ENCODE assay signal across 21 cellular contexts in the genomic region with DNA sequence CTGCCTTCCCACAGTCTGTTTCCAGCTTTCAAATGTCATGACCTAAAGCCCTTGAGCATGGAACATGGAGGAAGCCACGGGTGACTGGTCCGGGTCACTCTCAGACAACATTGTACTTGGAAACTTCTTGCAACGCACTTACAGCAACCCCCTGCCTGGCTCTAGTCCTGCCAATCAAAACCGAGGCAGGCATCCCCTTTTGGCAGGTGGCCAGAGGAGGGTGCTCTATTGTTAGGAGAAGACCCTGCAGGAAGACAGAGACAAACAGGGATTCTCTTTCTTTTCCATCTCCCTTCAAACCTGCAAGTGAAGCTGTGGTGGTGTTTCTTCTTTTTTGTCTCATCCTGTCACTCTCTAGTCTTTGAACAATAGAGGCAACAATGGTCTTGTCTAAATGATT.
A peak's percentile ranks its signal among the peaks of the same experiment; 100 is the strongest.
DNase-seq lines count a peak whose midpoint lies in the region; ATAC-seq and TF ChIP-seq lines count a peak whose summit lies in the region.
"Had no signal": no experiment of that assay in that cellular context is flagged by ENCODE, and none has a peak within 500 bp of the region (broad histone marks: within the 10 kb centered on the region; RNA-seq: fewer than 3 reads in every experiment).

No MANE protein-coding gene starts in this region.

- no peak for TF ChIP-seq POLR2A in uterus (IDR thresholded peaks at IDR 0.05)

- TF ChIP-seq CTCF in endodermal cell (conservative IDR thresholded peaks at IDR 0.05): peak; percentile 78
- TF ChIP-seq CTCF in uterus (IDR thresholded peaks at IDR 0.05): no peak

- H3K27ac ChIP-seq in endodermal cell (ENCODE audit: low read depth, low read length) (no peak overlapping the region), uterus (no peak overlapping the region)
- H3K27ac ChIP-seq: HL-60, right lobe of liver, vagina had no signal

- H3K9me3 Mint-ChIP-seq in stimulated activated naive CD8-positive, alpha-beta T cell treated with anti-CD3 and anti-CD28 coated beads, Interleukin-15, amount 100 ng/mL, for 72 hours: no peaks in the 10 kb centered on the region
- H3K9me3 Mint-ChIP-seq in endodermal cell: no peaks in the 10 kb centered on the region
- H3K9me3 Mint-ChIP-seq: CD8-positive, alpha-beta T cell had no signal

- H3K27me3 Mint-ChIP-seq in stimulated activated naive CD8-positive, alpha-beta T cell treated with anti-CD3 and anti-CD28 coated beads, Interleukin-15, amount 100 ng/mL, for 72 hours: peaks cover 23% of the 10 kb centered on the region
- H3K27me3 Mint-ChIP-seq in endodermal cell (ENCODE audit: insufficient read depth): no peaks in the 10 kb centered on the region

- no peaks in the 10 kb centered on the region for H3K4me1 ChIP-seq in endodermal cell (ENCODE audit: control insufficient read depth, insufficient read depth, low read length)
- no peaks in the 10 kb centered on the region for H3K4me1 ChIP-seq in uterus
- H3K4me1 ChIP-seq: right lobe of liver, vagina had no signal

- intact Hi-C loops in uterus (cut with DNase I; ENCODE audit: low total_unique reads): no loop called here

- H3K36me3 ChIP-seq in endodermal cell (ENCODE audit: control insufficient read depth, insufficient read depth, low read length) (no peaks in the 10 kb centered on the region), uterus (no peaks in the 10 kb centered on the region)
- H3K36me3 ChIP-seq: right lobe of liver, vagina had no signal

- no peak overlapping the region for H3K4me3 Mint-ChIP-seq in stimulated activated naive CD8-positive, alpha-beta T cell treated with anti-CD3 and anti-CD28 coated beads, Interleukin-15, amount 100 ng/mL, for 72 hours
- no peak overlapping the region for H3K4me3 Mint-ChIP-seq in endodermal cell
- H3K4me3 Mint-ChIP-seq: CD8-positive, alpha-beta T cell; T-helper 17 cell had no signal

- ATAC-seq in stimulated activated naive CD8-positive, alpha-beta T cell treated with anti-CD3 and anti-CD28 coated beads, Interleukin-15, Interleukin-2, amounts not matched to agents 100 U/mL and 50 U/mL, for 24 hours: no peak
- no peak for ATAC-seq in stimulated activated naive CD8-positive, alpha-beta T cell treated with anti-CD3 and anti-CD28 coated beads, Interleukin-15, amount 100 ng/mL, for 72 hours
- no peak for ATAC-seq in HG03520 (IDR thresholded peaks at IDR 0.05; ENCODE audit: unreplicated experiment)
- no peak for ATAC-seq in HG02938 (IDR thresholded peaks at IDR 0.05; ENCODE audit: unreplicated experiment)
- ATAC-seq: CD8-positive, alpha-beta T cell; left cardiac atrium; right lobe of liver; T-helper 17 cell had no signal

- H3K27me3 ChIP-seq in endodermal cell (ENCODE audit: control insufficient read depth, insufficient read depth, low read length, poor library complexity, severe bottlenecking) (no peaks in the 10 kb centered on the region), uterus (no peaks in the 10 kb centered on the region)
- H3K27me3 ChIP-seq: right lobe of liver, vagina had no signal

- DNase-seq in stimulated activated naive CD8-positive, alpha-beta T cell treated with anti-CD3 and anti-CD28 coated beads, Interleukin-15, Interleukin-2, amounts not matched to agents 100 U/mL and 50 U/mL, for 24 hours: peak; percentile 14
- DNase-seq in stimulated activated naive CD8-positive, alpha-beta T cell treated with anti-CD3 and anti-CD28 coated beads, Interleukin-15, amount 100 ng/mL, for 72 hours: no peak
- DNase-seq in NCI-H82 (lab: John Stamatoyannopoulos, UW) (peak; percentile 80), endodermal cell (peak; percentile 80), uterus (no peak), hepatic stellate cell (ENCODE audit: low spot score) (no peak)
- DNase-seq: activated CD4-positive, CD25-positive, alpha-beta regulatory T cell treated with anti-CD3 and anti-CD28 coated beads, Interleukin-2, amount 50 U/mL, for 72 hours; activated CD8-positive, alpha-beta memory T cell treated with anti-CD3 and anti-CD28 coated beads, Interleukin-2, amount 50 U/mL, for 4 hours; activated effector memory CD4-positive, alpha-beta T cell treated with anti-CD3 and anti-CD28 coated beads, Interleukin-2, amount 50 U/mL, for 16 hours; CD8-positive, alpha-beta T cell; effector memory CD4-positive, alpha-beta T cell; left cardiac atrium; NCI-H1048; right lobe of liver; SHP77 treated with DMSO at 0.1 percent for 48 hours; stimulated activated CD4-positive, alpha-beta T cell treated with anti-CD3 and anti-CD28 coated beads, Interleukin-1b, Interleukin-23, amount 100 ng/mL, for 48 hours; T-helper 17 cell had no signal

- WGBS in endodermal cell (ENCODE audit: insufficient coverage in 1 of 2, insufficient read length in 1 of 2), 2 experiments: 49% methylated on average over 4 of the region's 4 CpGs; no CpG with 5 or more reads in 1 of the 2 experiments

- H3K27ac Mint-ChIP-seq in stimulated activated naive CD8-positive, alpha-beta T cell treated with anti-CD3 and anti-CD28 coated beads, Interleukin-15, amount 100 ng/mL, for 72 hours: no peak overlapping the region
- no peak overlapping the region for H3K27ac Mint-ChIP-seq in endodermal cell
- H3K27ac Mint-ChIP-seq: CD8-positive, alpha-beta T cell; T-helper 17 cell had no signal

- H3K4me3 ChIP-seq in endodermal cell (ENCODE audit: low read length) (no peak overlapping the region), uterus (no peak overlapping the region)
- H3K4me3 ChIP-seq: right lobe of liver, vagina had no signal

- no peak overlapping the region for H3K9ac ChIP-seq in endodermal cell (ENCODE audit: extremely low read depth, low read length, poor library complexity, severe bottlenecking)

- no peaks in the 10 kb centered on the region for H3K4me1 Mint-ChIP-seq in stimulated activated naive CD8-positive, alpha-beta T cell treated with anti-CD3 and anti-CD28 coated beads, Interleukin-15, amount 100 ng/mL, for 72 hours
- peaks cover 8% of the 10 kb centered on the region for H3K4me1 Mint-ChIP-seq in endodermal cell
- H3K4me1 Mint-ChIP-seq: T-helper 17 cell had no signal

- H3K9me3 ChIP-seq in endodermal cell (ENCODE audit: control insufficient read depth, low read length) (no peaks in the 10 kb centered on the region), uterus (no peaks in the 10 kb centered on the region)
- H3K9me3 ChIP-seq: right lobe of liver, vagina had no signal

- no peaks in the 10 kb centered on the region for H3K36me3 Mint-ChIP-seq in endodermal cell (ENCODE audit: low read depth)
- H3K36me3 Mint-ChIP-seq: CD8-positive, alpha-beta T cell had no signal

Comparison
In these comparisons a context has a peak if more than half of its experiments do, and no peak if none do; other contexts are left out.
1. DNase-seq: peak in stimulated activated naive CD8-positive, alpha-beta T cell treated with anti-CD3 and anti-CD28 coated beads, Interleukin-15, Interleukin-2, amounts not matched to agents 100 U/mL and 50 U/mL, for 24 hours (single experiment), NCI-H82 (single experiment) and endodermal cell (single experiment); none in stimulated activated naive CD8-positive, alpha-beta T cell treated with anti-CD3 and anti-CD28 coated beads, Interleukin-15, amount 100 ng/mL, for 72 hours (0 of 2), uterus (0 of 2) and hepatic stellate cell (single experiment).